Comparison of ENCODE assay signal across 1 cellular context in the genomic region with DNA sequence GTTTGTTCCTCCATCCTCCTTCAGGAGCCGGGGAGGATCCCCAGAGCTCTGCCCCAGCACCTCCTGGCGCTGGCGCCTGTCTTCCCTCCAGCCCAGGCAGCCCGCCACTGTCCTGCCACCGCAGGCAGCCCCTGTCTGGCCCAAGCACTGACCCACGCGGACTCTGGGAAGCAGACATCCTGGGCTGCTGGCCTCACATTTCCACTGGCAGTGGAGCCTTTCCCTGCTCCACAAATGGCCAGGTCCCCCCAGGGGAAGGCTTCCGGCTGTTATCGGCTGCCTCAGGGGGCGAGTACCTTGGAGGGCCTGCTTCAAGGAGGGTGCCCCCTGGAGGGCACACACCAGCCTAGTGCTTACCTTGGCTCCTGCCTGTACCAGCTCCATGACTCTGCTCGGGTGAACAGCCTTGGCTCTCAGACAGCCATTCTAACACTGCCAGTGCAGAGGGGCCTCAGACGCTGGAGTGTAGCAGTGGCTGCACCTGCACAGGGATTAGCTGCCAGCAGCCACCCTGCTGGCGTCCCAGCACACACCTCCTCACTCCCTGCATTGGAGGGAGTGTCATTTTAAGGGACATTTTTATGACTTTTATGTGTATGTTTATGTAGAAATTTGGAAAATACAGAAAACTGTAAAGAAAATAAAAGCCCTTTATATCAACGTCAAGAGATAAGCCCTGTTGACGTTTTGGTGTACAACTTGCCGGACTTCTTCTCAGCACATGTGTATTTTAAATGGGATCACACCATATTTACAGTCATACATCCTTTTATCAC.
TF ChIP-seq lines count a peak whose summit lies in the region.

No MANE protein-coding gene starts in this region.

TF ChIP-seq in GM23338, 12 proteins besides CTCF, POLR2A, EP300 and RAD21 (continued from another document):
- TF ChIP-seq, protein P1, sequence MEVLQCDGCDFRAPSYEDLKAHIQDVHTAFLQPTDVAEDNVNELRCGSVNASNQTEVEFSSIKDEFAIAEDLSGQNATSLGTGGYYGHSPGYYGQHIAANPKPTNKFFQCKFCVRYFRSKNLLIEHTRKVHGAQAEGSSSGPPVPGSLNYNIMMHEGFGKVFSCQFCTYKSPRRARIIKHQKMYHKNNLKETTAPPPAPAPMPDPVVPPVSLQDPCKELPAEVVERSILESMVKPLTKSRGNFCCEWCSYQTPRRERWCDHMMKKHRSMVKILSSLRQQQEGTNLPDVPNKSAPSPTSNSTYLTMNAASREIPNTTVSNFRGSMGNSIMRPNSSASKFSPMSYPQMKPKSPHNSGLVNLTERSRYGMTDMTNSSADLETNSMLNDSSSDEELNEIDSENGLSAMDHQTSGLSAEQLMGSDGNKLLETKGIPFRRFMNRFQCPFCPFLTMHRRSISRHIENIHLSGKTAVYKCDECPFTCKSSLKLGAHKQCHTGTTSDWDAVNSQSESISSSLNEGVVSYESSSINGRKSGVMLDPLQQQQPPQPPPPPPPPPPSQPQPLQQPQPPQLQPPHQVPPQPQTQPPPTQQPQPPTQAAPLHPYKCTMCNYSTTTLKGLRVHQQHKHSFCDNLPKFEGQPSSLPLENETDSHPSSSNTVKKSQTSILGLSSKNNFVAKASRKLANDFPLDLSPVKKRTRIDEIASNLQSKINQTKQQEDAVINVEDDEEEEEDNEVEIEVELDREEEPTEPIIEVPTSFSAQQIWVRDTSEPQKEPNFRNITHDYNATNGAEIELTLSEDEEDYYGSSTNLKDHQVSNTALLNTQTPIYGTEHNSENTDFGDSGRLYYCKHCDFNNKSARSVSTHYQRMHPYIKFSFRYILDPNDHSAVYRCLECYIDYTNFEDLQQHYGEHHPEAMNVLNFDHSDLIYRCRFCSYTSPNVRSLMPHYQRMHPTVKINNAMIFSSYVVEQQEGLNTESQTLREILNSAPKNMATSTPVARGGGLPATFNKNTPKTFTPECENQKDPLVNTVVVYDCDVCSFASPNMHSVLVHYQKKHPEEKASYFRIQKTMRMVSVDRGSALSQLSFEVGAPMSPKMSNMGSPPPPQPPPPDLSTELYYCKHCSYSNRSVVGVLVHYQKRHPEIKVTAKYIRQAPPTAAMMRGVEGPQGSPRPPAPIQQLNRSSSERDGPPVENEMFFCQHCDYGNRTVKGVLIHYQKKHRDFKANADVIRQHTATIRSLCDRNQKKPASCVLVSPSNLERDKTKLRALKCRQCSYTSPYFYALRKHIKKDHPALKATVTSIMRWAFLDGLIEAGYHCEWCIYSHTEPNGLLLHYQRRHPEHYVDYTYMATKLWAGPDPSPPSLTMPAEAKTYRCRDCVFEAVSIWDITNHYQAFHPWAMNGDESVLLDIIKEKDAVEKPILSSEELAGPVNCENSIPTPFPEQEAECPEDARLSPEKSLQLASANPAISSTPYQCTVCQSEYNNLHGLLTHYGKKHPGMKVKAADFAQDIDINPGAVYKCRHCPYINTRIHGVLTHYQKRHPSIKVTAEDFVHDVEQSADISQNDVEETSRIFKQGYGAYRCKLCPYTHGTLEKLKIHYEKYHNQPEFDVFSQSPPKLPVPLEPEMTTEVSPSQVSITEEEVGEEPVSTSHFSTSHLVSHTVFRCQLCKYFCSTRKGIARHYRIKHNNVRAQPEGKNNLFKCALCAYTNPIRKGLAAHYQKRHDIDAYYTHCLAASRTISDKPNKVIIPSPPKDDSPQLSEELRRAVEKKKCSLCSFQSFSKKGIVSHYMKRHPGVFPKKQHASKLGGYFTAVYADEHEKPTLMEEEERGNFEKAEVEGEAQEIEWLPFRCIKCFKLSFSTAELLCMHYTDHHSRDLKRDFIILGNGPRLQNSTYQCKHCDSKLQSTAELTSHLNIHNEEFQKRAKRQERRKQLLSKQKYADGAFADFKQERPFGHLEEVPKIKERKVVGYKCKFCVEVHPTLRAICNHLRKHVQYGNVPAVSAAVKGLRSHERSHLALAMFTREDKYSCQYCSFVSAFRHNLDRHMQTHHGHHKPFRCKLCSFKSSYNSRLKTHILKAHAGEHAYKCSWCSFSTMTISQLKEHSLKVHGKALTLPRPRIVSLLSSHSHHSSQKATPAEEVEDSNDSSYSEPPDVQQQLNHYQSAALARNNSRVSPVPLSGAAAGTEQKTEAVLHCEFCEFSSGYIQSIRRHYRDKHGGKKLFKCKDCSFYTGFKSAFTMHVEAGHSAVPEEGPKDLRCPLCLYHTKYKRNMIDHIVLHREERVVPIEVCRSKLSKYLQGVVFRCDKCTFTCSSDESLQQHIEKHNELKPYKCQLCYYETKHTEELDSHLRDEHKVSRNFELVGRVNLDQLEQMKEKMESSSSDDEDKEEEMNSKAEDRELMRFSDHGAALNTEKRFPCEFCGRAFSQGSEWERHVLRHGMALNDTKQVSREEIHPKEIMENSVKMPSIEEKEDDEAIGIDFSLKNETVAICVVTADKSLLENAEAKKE (CRISPR knock-in tag; IDR thresholded peaks at IDR 0.05), result no peak
- TF ChIP-seq POLR2AphosphoS5 (IDR thresholded peaks at IDR 0.05; ENCODE audit: low read depth) (no peak), ZNF331 (CRISPR knock-in tag; IDR thresholded peaks at IDR 0.05; ENCODE audit: low read depth) (no peak), CREB1 (CRISPR knock-in tag; IDR thresholded peaks at IDR 0.05; ENCODE audit: low read depth) (no peak), ETS1 (IDR thresholded peaks at IDR 0.05) (no peak), STAT1 (IDR thresholded peaks at IDR 0.05; ENCODE audit: unreplicated experiment) (no peak), NANOG (IDR thresholded peaks at IDR 0.05; ENCODE audit: borderline replicate concordance) (no peak), ZNF114 (CRISPR knock-in tag; IDR thresholded peaks at IDR 0.05) (no peak), EZH2 (IDR thresholded peaks at IDR 0.05; ENCODE audit: low read depth, unreplicated experiment) (no peak)
- TF ChIP-seq, protein P2, sequence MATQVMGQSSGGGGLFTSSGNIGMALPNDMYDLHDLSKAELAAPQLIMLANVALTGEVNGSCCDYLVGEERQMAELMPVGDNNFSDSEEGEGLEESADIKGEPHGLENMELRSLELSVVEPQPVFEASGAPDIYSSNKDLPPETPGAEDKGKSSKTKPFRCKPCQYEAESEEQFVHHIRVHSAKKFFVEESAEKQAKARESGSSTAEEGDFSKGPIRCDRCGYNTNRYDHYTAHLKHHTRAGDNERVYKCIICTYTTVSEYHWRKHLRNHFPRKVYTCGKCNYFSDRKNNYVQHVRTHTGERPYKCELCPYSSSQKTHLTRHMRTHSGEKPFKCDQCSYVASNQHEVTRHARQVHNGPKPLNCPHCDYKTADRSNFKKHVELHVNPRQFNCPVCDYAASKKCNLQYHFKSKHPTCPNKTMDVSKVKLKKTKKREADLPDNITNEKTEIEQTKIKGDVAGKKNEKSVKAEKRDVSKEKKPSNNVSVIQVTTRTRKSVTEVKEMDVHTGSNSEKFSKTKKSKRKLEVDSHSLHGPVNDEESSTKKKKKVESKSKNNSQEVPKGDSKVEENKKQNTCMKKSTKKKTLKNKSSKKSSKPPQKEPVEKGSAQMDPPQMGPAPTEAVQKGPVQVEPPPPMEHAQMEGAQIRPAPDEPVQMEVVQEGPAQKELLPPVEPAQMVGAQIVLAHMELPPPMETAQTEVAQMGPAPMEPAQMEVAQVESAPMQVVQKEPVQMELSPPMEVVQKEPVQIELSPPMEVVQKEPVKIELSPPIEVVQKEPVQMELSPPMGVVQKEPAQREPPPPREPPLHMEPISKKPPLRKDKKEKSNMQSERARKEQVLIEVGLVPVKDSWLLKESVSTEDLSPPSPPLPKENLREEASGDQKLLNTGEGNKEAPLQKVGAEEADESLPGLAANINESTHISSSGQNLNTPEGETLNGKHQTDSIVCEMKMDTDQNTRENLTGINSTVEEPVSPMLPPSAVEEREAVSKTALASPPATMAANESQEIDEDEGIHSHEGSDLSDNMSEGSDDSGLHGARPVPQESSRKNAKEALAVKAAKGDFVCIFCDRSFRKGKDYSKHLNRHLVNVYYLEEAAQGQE (IDR thresholded peaks at IDR 0.05; ENCODE audit: unreplicated experiment), result no peak
